ENCODE assay signal across 27 cellular contexts in genomic region chr13:52827839-52828238, GRCh38. TPM values are rescaled to one million over a fixed set of nuclear protein-coding genes. Genes with fewer than 3 reads are reported as not detected.
DNase-seq lines count a peak whose midpoint lies in the region; ATAC-seq and TF ChIP-seq lines count a peak whose summit lies in the region.
"Had no signal": no experiment of that assay in that cellular context is flagged by ENCODE, and none has a peak within 500 bp of the region (broad histone marks: within the 10 kb centered on the region; RNA-seq: fewer than 3 reads in every experiment).

No MANE protein-coding gene starts in this region.

- H3K27me3 Mint-ChIP-seq in endodermal cell (ENCODE audit: insufficient read depth): peaks cover 5% of the 10 kb centered on the region
- H3K27me3 Mint-ChIP-seq in effector memory CD8-positive, alpha-beta T cell: peaks cover 21 to 31% of the 10 kb centered on the region in 2 donors

- ATAC-seq in effector memory CD8-positive, alpha-beta T cell (replicated peaks): no peak
- ATAC-seq: gastroesophageal sphincter; HCT116; natural killer cell treated with Interleukin-12 subunit alpha and Interleukin-12 subunit beta and Interleukin-15 and Interleukin-18, amount 100 ng/mL, for 72 hours; pancreas had no signal

- no peak overlapping the region for H3K27ac ChIP-seq in endodermal cell (ENCODE audit: low read depth, low read length)
- H3K27ac ChIP-seq: breast epithelium, gastroesophageal sphincter, pancreas, Peyer's patch, right atrium auricular region, testis, WERI-Rb-1 had no signal

- no peak for TF ChIP-seq CTCF in endodermal cell (conservative IDR thresholded peaks at IDR 0.05)

- no peaks in the 10 kb centered on the region for H3K9me3 ChIP-seq in endodermal cell (ENCODE audit: control insufficient read depth, low read length)
- H3K9me3 ChIP-seq: breast epithelium, gastroesophageal sphincter, pancreas, Peyer's patch, right atrium auricular region, testis had no signal

- H3K27ac Mint-ChIP-seq in endodermal cell: no peak overlapping the region
- no peak overlapping the region for H3K27ac Mint-ChIP-seq in effector memory CD8-positive, alpha-beta T cell
- H3K27ac Mint-ChIP-seq: activated CD4-positive, alpha-beta T cell treated with anti-CD3 and anti-CD28 coated beads, Interleukin-2, amount 10 ng/mL, durations not matched to agents 7 days and 5 days; activated naive CD4-positive, alpha-beta T cell treated with anti-CD3 and anti-CD28 coated beads for 36 hours; natural killer cell treated with Interleukin-12 subunit alpha and Interleukin-12 subunit beta and Interleukin-15 and Interleukin-18, amount 100 ng/mL, for 72 hours had no signal

- H3K36me3 Mint-ChIP-seq in endodermal cell (ENCODE audit: low read depth): no peaks in the 10 kb centered on the region
- peaks cover 3% of the 10 kb centered on the region for H3K36me3 Mint-ChIP-seq in effector memory CD8-positive, alpha-beta T cell (ENCODE audit: insufficient read depth)
- H3K36me3 Mint-ChIP-seq: natural killer cell treated with Interleukin-12 subunit alpha and Interleukin-12 subunit beta and Interleukin-15 and Interleukin-18, amount 100 ng/mL, for 72 hours had no signal

- H3K9me3 Mint-ChIP-seq in endodermal cell: peaks cover 23% of the 10 kb centered on the region
- H3K9me3 Mint-ChIP-seq in effector memory CD8-positive, alpha-beta T cell: no peaks in the 10 kb centered on the region
- H3K9me3 Mint-ChIP-seq: activated CD4-positive, alpha-beta T cell treated with anti-CD3 and anti-CD28 coated beads, Interleukin-2, amount 10 ng/mL, durations not matched to agents 7 days and 5 days; activated naive CD4-positive, alpha-beta T cell treated with anti-CD3 and anti-CD28 coated beads for 36 hours; natural killer cell treated with Interleukin-12 subunit alpha and Interleukin-12 subunit beta and Interleukin-15 and Interleukin-18, amount 100 ng/mL, for 72 hours had no signal

- no peak overlapping the region for H3K9ac ChIP-seq in endodermal cell (ENCODE audit: extremely low read depth, low read length, poor library complexity, severe bottlenecking)

- peak; percentile 97 for DNase-seq in DMS 273 (lab: John Stamatoyannopoulos, UW; ENCODE audit: unreplicated experiment)
- peak; percentile 57 for DNase-seq in NCI-H1105 (lab: John Stamatoyannopoulos, UW)
- peak; percentile 20 to 68 for DNase-seq in NCI-H446 (lab: John Stamatoyannopoulos, UW)
- DNase-seq in endodermal cell: peak; percentile 29
- DNase-seq in iPS-NIHi7 (ENCODE audit: extremely low spot score): no peak
- DNase-seq in effector memory CD8-positive, alpha-beta T cell: no peak
- no peak for DNase-seq in stimulated activated CD4-positive, alpha-beta T cell treated with anti-CD3 and anti-CD28 coated beads, Interleukin-1b, Interleukin-23, amount 100 ng/mL, for 48 hours
- DNase-seq: activated CD4-positive, alpha-beta T cell treated with anti-CD3 and anti-CD28 coated beads, Interleukin-2, amount 10 ng/mL, durations not matched to agents 7 days and 5 days; activated naive CD4-positive, alpha-beta T cell treated with anti-CD3 and anti-CD28 coated beads for 36 hours; amygdala; C1 segment of cervical spinal cord; midbrain; NCI-H2081 treated with DMSO at 0.1 percent for 48 hours; pancreas; Peyer's patch; stimulated activated CD4-positive, alpha-beta T cell treated with anti-CD3 and anti-CD28 coated beads, Interleukin-4, amount 100 ng/mL, for 24 hours; stimulated activated naive CD4-positive, alpha-beta T cell; T-helper 9 cell; testis; WERI-Rb-1 had no signal

- peaks cover 16% of the 10 kb centered on the region for H3K4me1 Mint-ChIP-seq in endodermal cell
- H3K4me1 Mint-ChIP-seq in effector memory CD8-positive, alpha-beta T cell (ENCODE audit: low read depth in 2 of 2): no peaks in the 10 kb centered on the region

- no peaks in the 10 kb centered on the region for H3K27me3 ChIP-seq in endodermal cell (ENCODE audit: control insufficient read depth, insufficient read depth, low read length, poor library complexity, severe bottlenecking)
- H3K27me3 ChIP-seq: Peyer's patch, right atrium auricular region, testis had no signal

- no peak overlapping the region for H3K4me3 Mint-ChIP-seq in endodermal cell
- H3K4me3 Mint-ChIP-seq in effector memory CD8-positive, alpha-beta T cell: no peak overlapping the region
- H3K4me3 Mint-ChIP-seq: activated CD4-positive, alpha-beta T cell treated with anti-CD3 and anti-CD28 coated beads, Interleukin-2, amount 10 ng/mL, durations not matched to agents 7 days and 5 days; activated naive CD4-positive, alpha-beta T cell treated with anti-CD3 and anti-CD28 coated beads for 36 hours; natural killer cell treated with Interleukin-12 subunit alpha and Interleukin-12 subunit beta and Interleukin-15 and Interleukin-18, amount 100 ng/mL, for 72 hours had no signal

- no peaks in the 10 kb centered on the region for H3K4me1 ChIP-seq in endodermal cell (ENCODE audit: control insufficient read depth, insufficient read depth, low read length)
- H3K4me1 ChIP-seq: breast epithelium, gastroesophageal sphincter, pancreas, Peyer's patch, right atrium auricular region, testis had no signal

- no peaks in the 10 kb centered on the region for H3K36me3 ChIP-seq in endodermal cell (ENCODE audit: control insufficient read depth, insufficient read depth, low read length)
- H3K36me3 ChIP-seq: breast epithelium, gastroesophageal sphincter, pancreas, Peyer's patch, right atrium auricular region, WERI-Rb-1 had no signal

- 92 to 95% methylated on average over 7 of the region's 7 CpGs for WGBS in endodermal cell (ENCODE audit: insufficient coverage in 1 of 2, insufficient read length in 1 of 2), 2 experiments

- no peak overlapping the region for H3K4me3 ChIP-seq in endodermal cell (ENCODE audit: low read length)
- H3K4me3 ChIP-seq: breast epithelium, gastroesophageal sphincter, pancreas, Peyer's patch, right atrium auricular region had no signal

RNA-seq across cellular contexts. Expression of gene PCDH8, which starts 20.6 kb away (rescaled TPM):
- total RNA-seq in endodermal cell: 10 to 100 TPM in 1 of 2 donors, 1 to 10 TPM in 1; 1.8 to 10.6 TPM
- 67.5 TPM for polyA plus RNA-seq in endodermal cell (2013, experiment 1 of 2)
- polyA plus RNA-seq in endodermal cell (2013, experiment 2 of 2): 52.8 TPM
- total RNA-seq: activated CD4-positive, alpha-beta T cell treated with anti-CD3 and anti-CD28 coated beads, Interleukin-2, amount 10 ng/mL, durations not matched to agents 7 days and 5 days; activated naive CD4-positive, alpha-beta T cell treated with anti-CD3 and anti-CD28 coated beads for 36 hours; liver; natural killer cell treated with Interleukin-12 subunit alpha and Interleukin-12 subunit beta and Interleukin-15 and Interleukin-18, amount 100 ng/mL, for 72 hours; Peyer's patch; right atrium auricular region had no signal
- polyA plus RNA-seq: keratinocyte, liver had no signal

Comparison
In these comparisons a context has a peak if more than half of its experiments do, and no peak if none do; other contexts are left out.
1. DNase-seq: peak in DMS 273 (single experiment), NCI-H1105 (single experiment), NCI-H446 (2 of 2) and endodermal cell (single experiment); none in iPS-NIHi7 (single experiment), effector memory CD8-positive, alpha-beta T cell (0 of 3) and stimulated activated CD4-positive, alpha-beta T cell treated with anti-CD3 and anti-CD28 coated beads, Interleukin-1b, Interleukin-23, amount 100 ng/mL, for 48 hours (single experiment).